Comparison of ENCODE assay signal across 2 cellular contexts in genomic region chr7:157329447-157329846, GRCh38.
TF ChIP-seq lines count a peak whose summit lies in the region.

No MANE protein-coding gene starts in this region.

TF ChIP-seq in IMR-90, 13 proteins besides CTCF, POLR2A, EP300 and RAD21:
- TF ChIP-seq NFE2L2 (IDR thresholded peaks at IDR 0.05; ENCODE audit: low read depth, low read length), result no peak
- TF ChIP-seq MAFK (IDR thresholded peaks at IDR 0.05; ENCODE audit: low read depth, low read length), result no peak
- TF ChIP-seq MXI1 (IDR thresholded peaks at IDR 0.05; ENCODE audit: borderline replicate concordance, low read depth, low read length), result no peak
- TF ChIP-seq BHLHE40 (IDR thresholded peaks at IDR 0.05; ENCODE audit: low read depth, low read length), result no peak
- TF ChIP-seq USF2 (IDR thresholded peaks at IDR 0.05; ENCODE audit: low read depth, low read length), result no peak

TF ChIP-seq in K562, 482 proteins besides CTCF, POLR2A, EP300 and RAD21:
- no peak for TF ChIP-seq DEAF1 (CRISPR knock-in tag; IDR thresholded peaks at IDR 0.05)
